ENCODE assay signal across 16 cellular contexts in genomic region chr2:98946875-98947274, GRCh38. TPM values are rescaled to one million over a fixed set of nuclear protein-coding genes. Genes with fewer than 3 reads are reported as not detected.
DNase-seq lines count a peak whose midpoint lies in the region; TF ChIP-seq lines count a peak whose summit lies in the region.
"Had no signal": no experiment of that assay in that cellular context is flagged by ENCODE, and none has a peak within 500 bp of the region (broad histone marks: within the 10 kb centered on the region; RNA-seq: fewer than 3 reads in every experiment).

No MANE protein-coding gene starts in this region.

- H2BK120ac ChIP-seq in mesenchymal stem cell (ENCODE audit: low read depth, low read length) = no peak overlapping the region

- no peak for TF ChIP-seq CTCF in dorsolateral prefrontal cortex (IDR thresholded peaks at IDR 0.05 in 54 of 56, conservative IDR thresholded peaks at IDR 0.05 in 2 of 56; ENCODE audit: low read depth in 1 of 56, partially characterized antibody in 56 of 56)
- no peak for TF ChIP-seq CTCF in testis (IDR thresholded peaks at IDR 0.05)

- no peak overlapping the region for H2BK15ac ChIP-seq in mesenchymal stem cell (ENCODE audit: low read depth, poor library complexity, severe bottlenecking)

- WGBS in testis, 2 donors = 62 to 85% methylated on average over 10 of the region's 10 CpGs
- 85% methylated on average over 10 of the region's 10 CpGs for WGBS in mesenchymal stem cell

- no peaks in the 10 kb centered on the region for H3K79me1 ChIP-seq in mesenchymal stem cell (replicated peaks; ENCODE audit: low read length, poor library complexity, severe bottlenecking)

- no peak overlapping the region for H2BK5ac ChIP-seq in mesenchymal stem cell (ENCODE audit: low read depth, low read length, poor library complexity, severe bottlenecking)

- no peaks in the 10 kb centered on the region for H3K9me3 ChIP-seq in testis
- no peaks in the 10 kb centered on the region for H3K9me3 ChIP-seq in mesenchymal stem cell (ENCODE audit: control insufficient read depth, low read length)
- H3K9me3 ChIP-seq: BLaER1 treated with 17β-estradiol and CSF1 and Interleukin-3, amounts not matched to agents 10 nM and 100 nM had no signal

- no peak overlapping the region for H3K4me2 ChIP-seq in mesenchymal stem cell (ENCODE audit: low read length, poor library complexity, severe bottlenecking)
- H3K4me2 ChIP-seq: BLaER1 treated with 17β-estradiol and CSF1 and Interleukin-3, amounts not matched to agents 10 nM and 100 nM had no signal

- no peak overlapping the region for H3K4ac ChIP-seq in mesenchymal stem cell (ENCODE audit: low read depth in 1 of 2, low read length in 2 of 2)

- H3K36me3 ChIP-seq in testis (ENCODE audit: low read depth, missing control alignments) (no peaks in the 10 kb centered on the region), mesenchymal stem cell (ENCODE audit: control insufficient read depth in 1 of 2, insufficient read depth in 2 of 2, low read depth in 1 of 2, low read length in 2 of 2) (no peaks in the 10 kb centered on the region)
- H3K36me3 ChIP-seq: BLaER1 treated with 17β-estradiol and CSF1 and Interleukin-3, amounts not matched to agents 10 nM and 100 nM had no signal

- no peak overlapping the region for H2AK5ac ChIP-seq in mesenchymal stem cell (ENCODE audit: low read length, severe bottlenecking)

- no peak overlapping the region for H2AFZ ChIP-seq in mesenchymal stem cell (ENCODE audit: low read depth, low read length)

- H2BK12ac ChIP-seq in mesenchymal stem cell (ENCODE audit: low read length in 2 of 2) = no peak overlapping the region

- DNase-seq in dorsolateral prefrontal cortex (peak in 3 of 10 donors; percentile 67 to 74 (median 67)), nucleus accumbens (lab: John Stamatoyannopoulos, UW) (peak in 34 of 56 donors; percentile 7 to 87 (median 58)), testis (peak; percentile 70), iPS-NIHi7 (ENCODE audit: extremely low spot score) (no peak), mesenchymal stem cell (no peak), SHP77 (lab: John Stamatoyannopoulos, UW) (no peak)
- DNase-seq: 8988T; AML-193; Calu3; CD4-positive, CD25-positive, alpha-beta regulatory T cell; DMS 273 treated with DMSO at 0.1 percent for 48 hours; H7 had no signal

- H4K8ac ChIP-seq in mesenchymal stem cell (ENCODE audit: low read length) = no peak overlapping the region

- no peak overlapping the region for H3K9ac ChIP-seq in mesenchymal stem cell (ENCODE audit: low read length)
- H3K9ac ChIP-seq: BLaER1 treated with 17β-estradiol and CSF1 and Interleukin-3, amounts not matched to agents 10 nM and 100 nM had no signal

- H3K18ac ChIP-seq in mesenchymal stem cell (ENCODE audit: low read depth in 1 of 2, low read length in 2 of 2) = no peak overlapping the region

- TF ChIP-seq POLR2A in testis (IDR thresholded peaks at IDR 0.05) = no peak

- H3K4me3 ChIP-seq in dorsolateral prefrontal cortex = peak overlapping the region in 2 of 59 donors; percentile 8 to 21
- H3K4me3 ChIP-seq in testis = no peak overlapping the region
- no peak overlapping the region for H3K4me3 ChIP-seq in mesenchymal stem cell (ENCODE audit: insufficient read depth in 1 of 2, low read depth in 1 of 2, low read length in 2 of 2)
- H3K4me3 ChIP-seq: BLaER1 treated with 17β-estradiol and CSF1 and Interleukin-3, amounts not matched to agents 10 nM and 100 nM had no signal

- intact Hi-C loops in dorsolateral prefrontal cortex (cut with DNase I) = no loop called here
- intact Hi-C loops in testis (cut with DNase I; ENCODE audit: low total_unique reads) = no loop called here

- H3K23ac ChIP-seq in mesenchymal stem cell (ENCODE audit: low read length in 2 of 2) = no peak overlapping the region

- H4K91ac ChIP-seq in mesenchymal stem cell (ENCODE audit: low read length) = no peak overlapping the region

- no peaks in the 10 kb centered on the region for H3K27me3 ChIP-seq in dorsolateral prefrontal cortex
- no peaks in the 10 kb centered on the region for H3K27me3 ChIP-seq in testis
- peaks cover 4 to 20% of the 10 kb centered on the region in 2 experiments for H3K27me3 ChIP-seq in mesenchymal stem cell (ENCODE audit: control insufficient read depth in 1 of 2, insufficient read depth in 1 of 2, low read length in 2 of 2)
- H3K27me3 ChIP-seq: BLaER1 treated with 17β-estradiol and CSF1 and Interleukin-3, amounts not matched to agents 10 nM and 100 nM had no signal

- H3K27ac ChIP-seq in angular gyrus (ENCODE audit: low read depth, low read length) (peak overlapping the region; percentile 67), dorsolateral prefrontal cortex (peak overlapping the region in 53 of 59 donors; percentile 19 to 88 (median 74)), testis (peak overlapping the region; percentile 40 to 71), mesenchymal stem cell (ENCODE audit: low read length, poor library complexity, severe bottlenecking) (no peak overlapping the region)
- H3K27ac ChIP-seq: BLaER1 treated with 17β-estradiol and CSF1 and Interleukin-3, amounts not matched to agents 10 nM and 100 nM had no signal

- H3K4me1 ChIP-seq in testis = peaks cover 29% of the 10 kb centered on the region
- peaks cover 3% of the 10 kb centered on the region for H3K4me1 ChIP-seq in mesenchymal stem cell (ENCODE audit: control insufficient read depth, insufficient read depth, low read depth, low read length)
- H3K4me1 ChIP-seq: BLaER1 treated with 17β-estradiol and CSF1 and Interleukin-3, amounts not matched to agents 10 nM and 100 nM had no signal

- H3K14ac ChIP-seq in mesenchymal stem cell (ENCODE audit: low read length in 2 of 2) = no peak overlapping the region

RNA-seq across cellular contexts. Expression of gene CRACDL, which starts 10.8 kb away (rescaled TPM):
- total RNA-seq in dorsolateral prefrontal cortex (100 to 1,000 TPM in 78 of 120 experiments, 10 to 100 TPM in 42; 32.4 to 184 (median 107) TPM), testis (10 to 100 TPM; 29.1 to 30.4 TPM)
- polyA plus RNA-seq in testis (ENCODE audit: insufficient read depth, low read depth, low replicate concordance) = 8.4 TPM
- not detected for polyA plus RNA-seq in mesenchymal stem cell (2013, experiment 1 of 2)
- not detected for polyA plus RNA-seq in mesenchymal stem cell (2013, experiment 2 of 2)
- total RNA-seq: HT1080 had no signal
- polyA plus RNA-seq: IgD-negative memory B cell had no signal

Comparison
In these comparisons a context has a peak if more than half of its experiments do, and no peak if none do; other contexts are left out.
1. DNase-seq: peak in nucleus accumbens (34 of 56) and testis (single experiment); none in iPS-NIHi7 (single experiment), mesenchymal stem cell (single experiment) and SHP77 (0 of 2).